Comparison of ENCODE assay signal across 9 cellular contexts in genomic region chr2:166494140-166494544, GRCh38. TPM values are rescaled to one million over a fixed set of nuclear protein-coding genes. Genes with fewer than 3 reads are reported as not detected.
DNase-seq lines count a peak whose midpoint lies in the region; ATAC-seq and TF ChIP-seq lines count a peak whose summit lies in the region.
"Had no signal": no experiment of that assay in that cellular context is flagged by ENCODE, and none has a peak within 500 bp of the region (broad histone marks: within the 10 kb centered on the region; RNA-seq: fewer than 3 reads in every experiment).

TSS of gene SCN7A (minus strand) at chr2:166494249. CDS start at chr2:166477696, 16,553 bp downstream.

- H3K27me3 ChIP-seq in WERI-Rb-1 (ENCODE audit: insufficient read depth, low read depth, severe bottlenecking) (no peaks in the 10 kb centered on the region), gastrocnemius medialis (peaks cover 0 to 3% (median 0%) of the 10 kb centered on the region in 3 donors)

- TF ChIP-seq CTCF in HFF-Myc (IDR thresholded peaks at IDR 0.05; ENCODE audit: low read depth, low read length, missing control alignments) (no peak), WERI-Rb-1 (IDR thresholded peaks at IDR 0.05; ENCODE audit: low read depth, low read length) (no peak), gastrocnemius medialis (IDR thresholded peaks at IDR 0.05 in 4 of 5, conservative IDR thresholded peaks at IDR 0.05 in 1 of 5) (no peak), GM13977 (IDR thresholded peaks at IDR 0.05; ENCODE audit: extremely low read depth, insufficient read depth, missing control alignments) (no peak)

- intact Hi-C loops in gastrocnemius medialis (cut with DNase I; ENCODE audit: low total_unique reads), result no loop called here

- H3K9me3 ChIP-seq in WERI-Rb-1 (ENCODE audit: severe bottlenecking) (no peaks in the 10 kb centered on the region), gastrocnemius medialis (no peaks in the 10 kb centered on the region)

- H3K4me3 ChIP-seq in HFF-Myc (replicated peaks; ENCODE audit: low read depth, low read length) (0 out of 2 replicates have a peak within 1 kb of the TSS, but pooled peaks have one; percentile 3), WERI-Rb-1 (ENCODE audit: low read depth, low read length) (peak within 1 kb of the TSS; percentile 45), gastrocnemius medialis (peak within 1 kb of the TSS; percentile 15 to 43 (median 27))

- H3K36me3 ChIP-seq in WERI-Rb-1 (no peaks in the 10 kb centered on the region), gastrocnemius medialis (no peaks in the 10 kb centered on the region)

- TF ChIP-seq POLR2A in gastrocnemius medialis (IDR thresholded peaks at IDR 0.05), result no peak

- DNase-seq in HFF-Myc (ENCODE audit: extremely low read depth, low read depth), result peak; percentile 6
- peak; percentile 69 for DNase-seq in WERI-Rb-1
- peak in 34 of 51 donors; percentile 0 to 50 (median 18) for DNase-seq in hypothalamus (lab: John Stamatoyannopoulos, UW)
- DNase-seq in gastrocnemius medialis, result peak; percentile 37 to 51
- DNase-seq in stimulated activated CD8-positive, alpha-beta memory T cell treated with anti-CD3 and anti-CD28 coated beads, Interleukin-4, amount 100 ng/mL, for 48 hours, result no peak
- DNase-seq in GM13977 (ENCODE audit: low spot score), result no peak
- DNase-seq in DMS114 treated with DMSO at 0.1 percent for 48 hours (lab: John Stamatoyannopoulos, UW; ENCODE audit: unreplicated experiment), result no peak

- in situ Hi-C loops in gastrocnemius medialis (cut with MboI; ENCODE audit: low sequenced_read_pairs in 4 of 4) (no loop called here), GM13977 (cut with MboI; ENCODE audit: low pct_unique_long_range_greater_than_20kb, low sequenced_read_pairs, unreplicated experiment) (no loop called here)

- peaks cover 0 to 4% of the 10 kb centered on the region in 2 donors for H3K4me1 ChIP-seq in gastrocnemius medialis

- ATAC-seq in gastrocnemius medialis, result peak; percentile 38 to 44
- ATAC-seq in GM21423 (IDR thresholded peaks at IDR 0.05; ENCODE audit: unreplicated experiment), result no peak

- no peak within 1 kb of the TSS for H3K27ac ChIP-seq in WERI-Rb-1
- H3K27ac ChIP-seq in gastrocnemius medialis, result peak within 1 kb of the TSS in 3 of 4 donors; percentile 5 to 41 (median 41)
- H3K27ac ChIP-seq: HL-60 had no signal

RNA-seq across cellular contexts. Expression of gene SCN7A, which starts in this region (rescaled TPM):
- 10 to 100 TPM in 1 of 4 donors, 1 to 10 TPM in 3; 2.5 to 16.5 (median 5.2) TPM for total RNA-seq in gastrocnemius medialis

Comparison
In these comparisons a context has a peak if more than half of its experiments do, and no peak if none do; other contexts are left out.
1. DNase-seq: peak in HFF-Myc (single experiment), WERI-Rb-1 (single experiment), hypothalamus (34 of 51) and gastrocnemius medialis (2 of 2); none in stimulated activated CD8-positive, alpha-beta memory T cell treated with anti-CD3 and anti-CD28 coated beads, Interleukin-4, amount 100 ng/mL, for 48 hours (single experiment), GM13977 (single experiment) and DMS114 treated with DMSO at 0.1 percent for 48 hours (single experiment).
2. Peak in every context shown above with its lines, with median percentiles within 50 percentile points of each other: H3K4me3 ChIP-seq.